ENCODE assay signal across 2 cellular contexts in the genomic region with DNA sequence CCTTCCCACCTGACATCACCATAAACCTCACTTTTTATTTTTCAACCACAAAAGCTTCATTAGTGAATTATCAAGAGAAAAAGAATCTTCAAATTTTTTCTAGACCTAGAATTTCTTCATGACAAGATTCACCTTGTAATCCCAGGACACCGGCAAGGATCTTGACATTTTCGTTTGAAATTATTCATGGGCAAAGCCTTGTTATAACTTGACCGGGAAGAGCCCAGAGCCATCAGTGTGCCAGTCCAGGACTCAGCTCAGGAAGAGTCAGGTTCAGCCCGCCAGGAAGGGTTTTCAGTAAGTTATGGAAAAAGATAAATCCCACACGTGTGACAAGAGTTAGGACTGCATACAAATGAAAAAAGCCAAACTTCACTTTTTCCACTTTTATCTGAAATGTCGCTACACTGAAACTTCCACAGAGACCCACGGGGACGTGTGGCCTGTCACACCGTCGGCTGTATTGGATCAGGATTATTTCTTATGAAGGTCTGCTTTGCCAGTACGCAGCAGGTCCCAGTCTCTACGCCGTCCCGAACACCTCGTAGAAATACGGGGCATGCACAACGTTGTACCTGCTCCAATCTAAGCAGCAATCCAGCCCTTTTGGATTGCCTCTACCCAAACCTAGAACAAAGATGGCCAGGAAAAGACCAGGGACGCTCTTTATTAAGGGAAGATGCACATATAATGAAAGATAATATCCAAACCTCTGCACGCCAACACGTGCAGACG.
TF ChIP-seq lines count a peak whose summit lies in the region.

No MANE protein-coding gene starts in this region.

TF ChIP-seq in endothelial cell of umbilical vein, 7 proteins besides CTCF, POLR2A, EP300 and RAD21:
- TF ChIP-seq FOS (IDR thresholded peaks at IDR 0.05; ENCODE audit: borderline replicate concordance, insufficient read depth, low read length), result no peak

TF ChIP-seq in neural cell, 6 proteins besides CTCF, POLR2A, EP300 and RAD21:
- TF ChIP-seq TAF1 (IDR thresholded peaks at IDR 0.05; ENCODE audit: low read depth) (no peak), POLR2AphosphoS5 (IDR thresholded peaks at IDR 0.05) (no peak), EZH2 (IDR thresholded peaks at IDR 0.05; ENCODE audit: borderline replicate concordance, insufficient read depth, low read length, poor library complexity, severe bottlenecking) (no peak), SMC3 (conservative IDR thresholded peaks at IDR 0.05; ENCODE audit: poor library complexity) (no peak), MXI1 (conservative IDR thresholded peaks at IDR 0.05; ENCODE audit: poor library complexity, severe bottlenecking) (no peak)
- TF ChIP-seq, protein P1, sequence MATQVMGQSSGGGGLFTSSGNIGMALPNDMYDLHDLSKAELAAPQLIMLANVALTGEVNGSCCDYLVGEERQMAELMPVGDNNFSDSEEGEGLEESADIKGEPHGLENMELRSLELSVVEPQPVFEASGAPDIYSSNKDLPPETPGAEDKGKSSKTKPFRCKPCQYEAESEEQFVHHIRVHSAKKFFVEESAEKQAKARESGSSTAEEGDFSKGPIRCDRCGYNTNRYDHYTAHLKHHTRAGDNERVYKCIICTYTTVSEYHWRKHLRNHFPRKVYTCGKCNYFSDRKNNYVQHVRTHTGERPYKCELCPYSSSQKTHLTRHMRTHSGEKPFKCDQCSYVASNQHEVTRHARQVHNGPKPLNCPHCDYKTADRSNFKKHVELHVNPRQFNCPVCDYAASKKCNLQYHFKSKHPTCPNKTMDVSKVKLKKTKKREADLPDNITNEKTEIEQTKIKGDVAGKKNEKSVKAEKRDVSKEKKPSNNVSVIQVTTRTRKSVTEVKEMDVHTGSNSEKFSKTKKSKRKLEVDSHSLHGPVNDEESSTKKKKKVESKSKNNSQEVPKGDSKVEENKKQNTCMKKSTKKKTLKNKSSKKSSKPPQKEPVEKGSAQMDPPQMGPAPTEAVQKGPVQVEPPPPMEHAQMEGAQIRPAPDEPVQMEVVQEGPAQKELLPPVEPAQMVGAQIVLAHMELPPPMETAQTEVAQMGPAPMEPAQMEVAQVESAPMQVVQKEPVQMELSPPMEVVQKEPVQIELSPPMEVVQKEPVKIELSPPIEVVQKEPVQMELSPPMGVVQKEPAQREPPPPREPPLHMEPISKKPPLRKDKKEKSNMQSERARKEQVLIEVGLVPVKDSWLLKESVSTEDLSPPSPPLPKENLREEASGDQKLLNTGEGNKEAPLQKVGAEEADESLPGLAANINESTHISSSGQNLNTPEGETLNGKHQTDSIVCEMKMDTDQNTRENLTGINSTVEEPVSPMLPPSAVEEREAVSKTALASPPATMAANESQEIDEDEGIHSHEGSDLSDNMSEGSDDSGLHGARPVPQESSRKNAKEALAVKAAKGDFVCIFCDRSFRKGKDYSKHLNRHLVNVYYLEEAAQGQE (IDR thresholded peaks at IDR 0.05; ENCODE audit: borderline replicate concordance), result no peak
